17 cellular contexts compared by ENCODE assay signal in the genomic region with DNA sequence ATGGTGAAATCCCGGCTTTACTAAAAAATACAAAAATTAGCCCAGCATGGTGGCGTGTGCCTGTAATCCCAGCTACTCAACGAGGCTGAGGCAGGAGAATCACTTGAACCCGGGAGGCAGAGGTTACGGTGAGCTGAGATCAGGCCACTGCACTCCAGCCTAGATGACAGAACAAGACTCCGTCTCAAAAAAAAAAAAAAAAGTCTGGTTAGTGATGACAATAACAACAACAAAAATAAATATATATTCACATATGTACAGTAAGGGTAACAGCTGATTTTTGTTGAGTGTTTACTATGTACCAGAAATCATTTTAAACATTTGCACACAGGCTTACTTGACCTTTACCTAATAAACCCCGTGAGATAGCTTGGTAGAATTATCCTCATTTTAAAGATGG. TPM values are rescaled to one million over a fixed set of nuclear protein-coding genes. Genes with fewer than 3 reads are reported as not detected.
DNase-seq lines count a peak whose midpoint lies in the region; ATAC-seq and TF ChIP-seq lines count a peak whose summit lies in the region.
"Had no signal": no experiment of that assay in that cellular context is flagged by ENCODE, and none has a peak within 500 bp of the region (broad histone marks: within the 10 kb centered on the region; RNA-seq: fewer than 3 reads in every experiment).

No MANE protein-coding gene starts in this region.

- peak overlapping the region; percentile 30 for H3K27ac Mint-ChIP-seq in activated naive CD4-positive, alpha-beta T cell treated with anti-CD3 and anti-CD28 coated beads, Interleukin-2, amount 50 U/mL, for 24 hours
- H3K27ac Mint-ChIP-seq in activated T-helper 17 cell treated with anti-CD3 and anti-CD28 coated beads, Interleukin-2, amount 50 U/mL, for 72 hours, result peak overlapping the region; percentile 33
- peak overlapping the region; percentile 61 for H3K27ac Mint-ChIP-seq in stimulated activated effector memory CD8-positive, alpha-beta T cell treated with anti-CD3 and anti-CD28 coated beads, Interleukin-12 subunit alpha, Interleukin-12 subunit beta, amount 100 ng/mL, for 72 hours

- no peak for DNase-seq in activated naive CD4-positive, alpha-beta T cell treated with Interleukin-2 at 50 U/mL for 16 hours
- DNase-seq in stimulated activated effector memory CD8-positive, alpha-beta T cell treated with anti-CD3 and anti-CD28 coated beads, Interleukin-12 subunit alpha, Interleukin-12 subunit beta, amount 100 ng/mL, for 72 hours (ENCODE audit: low spot score in 2 of 2), result no peak
- DNase-seq in GM10248 (ENCODE audit: extremely low spot score), result no peak
- DNase-seq: BE2C; C1 segment of cervical spinal cord; Caco-2; Calu3; CD4-positive, alpha-beta memory T cell; CD4-positive, CD25-positive, alpha-beta regulatory T cell; DMS79 treated with DMSO at 0.1 percent for 48 hours; GF-D8 had no signal

- H3K4me1 Mint-ChIP-seq in activated naive CD4-positive, alpha-beta T cell treated with anti-CD3 and anti-CD28 coated beads, Interleukin-2, amount 50 U/mL, for 24 hours, result peaks cover 16% of the 10 kb centered on the region
- H3K4me1 Mint-ChIP-seq in activated T-helper 17 cell treated with anti-CD3 and anti-CD28 coated beads, Interleukin-2, amount 50 U/mL, for 72 hours, result peaks cover 13% of the 10 kb centered on the region
- peaks cover 37% of the 10 kb centered on the region for H3K4me1 Mint-ChIP-seq in stimulated activated effector memory CD8-positive, alpha-beta T cell treated with anti-CD3 and anti-CD28 coated beads, Interleukin-12 subunit alpha, Interleukin-12 subunit beta, amount 100 ng/mL, for 72 hours

- H3K36me3 Mint-ChIP-seq in activated naive CD4-positive, alpha-beta T cell treated with anti-CD3 and anti-CD28 coated beads, Interleukin-2, amount 50 U/mL, for 24 hours, result peaks cover 15% of the 10 kb centered on the region
- H3K36me3 Mint-ChIP-seq in activated T-helper 17 cell treated with anti-CD3 and anti-CD28 coated beads, Interleukin-2, amount 50 U/mL, for 72 hours (ENCODE audit: low read depth), result peaks cover 74% of the 10 kb centered on the region
- peaks cover 83% of the 10 kb centered on the region for H3K36me3 Mint-ChIP-seq in stimulated activated effector memory CD8-positive, alpha-beta T cell treated with anti-CD3 and anti-CD28 coated beads, Interleukin-12 subunit alpha, Interleukin-12 subunit beta, amount 100 ng/mL, for 72 hours

- H3K4me3 Mint-ChIP-seq in activated naive CD4-positive, alpha-beta T cell treated with anti-CD3 and anti-CD28 coated beads, Interleukin-2, amount 50 U/mL, for 24 hours, result no peak overlapping the region
- H3K4me3 Mint-ChIP-seq in activated T-helper 17 cell treated with anti-CD3 and anti-CD28 coated beads, Interleukin-2, amount 50 U/mL, for 72 hours, result no peak overlapping the region
- H3K4me3 Mint-ChIP-seq in stimulated activated effector memory CD8-positive, alpha-beta T cell treated with anti-CD3 and anti-CD28 coated beads, Interleukin-12 subunit alpha, Interleukin-12 subunit beta, amount 100 ng/mL, for 72 hours, result no peak overlapping the region
- H3K4me3 Mint-ChIP-seq: CD14-positive monocyte; CD4-positive, alpha-beta memory T cell; CD4-positive, CD25-positive, alpha-beta regulatory T cell had no signal

- CTCF ChIA-PET in GM10248 (lab: Yijun Ruan, JAX), result interaction anchor here (1.7 kb wide), 1 partner anchor 47 kb away, joined by 9 read pairs; no protein-coding TSS in a partner anchor

- no peaks in the 10 kb centered on the region for H3K27me3 Mint-ChIP-seq in activated naive CD4-positive, alpha-beta T cell treated with anti-CD3 and anti-CD28 coated beads, Interleukin-2, amount 50 U/mL, for 24 hours
- H3K27me3 Mint-ChIP-seq in activated T-helper 17 cell treated with anti-CD3 and anti-CD28 coated beads, Interleukin-2, amount 50 U/mL, for 72 hours, result no peaks in the 10 kb centered on the region
- H3K27me3 Mint-ChIP-seq: CD4-positive, alpha-beta memory T cell; CD4-positive, CD25-positive, alpha-beta regulatory T cell had no signal

- no peaks in the 10 kb centered on the region for H3K9me3 Mint-ChIP-seq in activated naive CD4-positive, alpha-beta T cell treated with anti-CD3 and anti-CD28 coated beads, Interleukin-2, amount 50 U/mL, for 24 hours
- H3K9me3 Mint-ChIP-seq in activated T-helper 17 cell treated with anti-CD3 and anti-CD28 coated beads, Interleukin-2, amount 50 U/mL, for 72 hours, result no peaks in the 10 kb centered on the region
- no peaks in the 10 kb centered on the region for H3K9me3 Mint-ChIP-seq in stimulated activated effector memory CD8-positive, alpha-beta T cell treated with anti-CD3 and anti-CD28 coated beads, Interleukin-12 subunit alpha, Interleukin-12 subunit beta, amount 100 ng/mL, for 72 hours
- H3K9me3 Mint-ChIP-seq: CD4-positive, alpha-beta memory T cell had no signal

- POLR2A ChIA-PET in GM10248 (lab: Yijun Ruan, JAX), result no interaction called here

- ATAC-seq in activated T-helper 17 cell treated with anti-CD3 and anti-CD28 coated beads, Interleukin-2, amount 50 U/mL, for 72 hours (replicated peaks), result no peak
- no peak for ATAC-seq in stimulated activated effector memory CD8-positive, alpha-beta T cell treated with anti-CD3 and anti-CD28 coated beads, Interleukin-12 subunit alpha, Interleukin-12 subunit beta, amount 100 ng/mL, for 72 hours
- no peak for ATAC-seq in GM18861 (IDR thresholded peaks at IDR 0.05; ENCODE audit: unreplicated experiment)
- ATAC-seq: A549, GM12878 had no signal

- no peak for TF ChIP-seq CTCF in GM10248 (IDR thresholded peaks at IDR 0.05; ENCODE audit: control extremely low read depth, extremely low read depth, low read depth, missing control alignments)

RNA-seq across cellular contexts. Expression of a gene that starts 23.0 kb away (rescaled TPM):
- total RNA-seq in activated T-helper 17 cell treated with anti-CD3 and anti-CD28 coated beads, Interleukin-2, amount 50 U/mL, for 72 hours, result 10 to 100 TPM in 1 of 2 donors, 1 to 10 TPM in 1; 7.6 to 14.3 TPM

RNA-seq across cellular contexts. Expression of a gene that starts 25.1 kb away (rescaled TPM):
- total RNA-seq in activated T-helper 17 cell treated with anti-CD3 and anti-CD28 coated beads, Interleukin-2, amount 50 U/mL, for 72 hours, result 10 to 100 TPM; 53.8 to 60.5 TPM

RNA-seq across cellular contexts. Expression of a gene that starts 26.0 kb away (rescaled TPM):
- total RNA-seq in activated T-helper 17 cell treated with anti-CD3 and anti-CD28 coated beads, Interleukin-2, amount 50 U/mL, for 72 hours, result 10 to 100 TPM; 27.2 to 27.8 TPM

RNA-seq across cellular contexts. Expression of a gene that starts 35.8 kb away (rescaled TPM):
- 10 to 100 TPM in 1 of 2 donors, 1 to 10 TPM in 1; 3.8 to 12.3 TPM for total RNA-seq in activated T-helper 17 cell treated with anti-CD3 and anti-CD28 coated beads, Interleukin-2, amount 50 U/mL, for 72 hours

RNA-seq across cellular contexts. Expression of a gene that starts 36.6 kb away (rescaled TPM):
- 100 to 1,000 TPM; 101 to 103 TPM for total RNA-seq in activated T-helper 17 cell treated with anti-CD3 and anti-CD28 coated beads, Interleukin-2, amount 50 U/mL, for 72 hours
